In genomic region chr17:58706351-58707140, GRCh38 we compare ENCODE assay signal across 17 cellular contexts. TPM values are rescaled to one million over a fixed set of nuclear protein-coding genes. Genes with fewer than 3 reads are reported as not detected.
DNase-seq lines count a peak whose midpoint lies in the region; ATAC-seq and TF ChIP-seq lines count a peak whose summit lies in the region.
"Had no signal": no experiment of that assay in that cellular context is flagged by ENCODE, and none has a peak within 500 bp of the region (broad histone marks: within the 10 kb centered on the region; RNA-seq: fewer than 3 reads in every experiment).

No MANE protein-coding gene starts in this region.

- H2AFZ ChIP-seq in PC-9 = no peak overlapping the region
- H2AFZ ChIP-seq in mesenchymal stem cell (ENCODE audit: low read depth, low read length) = no peak overlapping the region

- TF ChIP-seq CTCF in natural killer cell (IDR thresholded peaks at IDR 0.05) (no peak), chondrocyte (IDR thresholded peaks at IDR 0.05) (no peak), PC-9 (conservative IDR thresholded peaks at IDR 0.05) (no peak)

- H3K27ac Mint-ChIP-seq in natural killer cell treated with Interleukin-12 subunit alpha and Interleukin-12 subunit beta and Interleukin-15 and Interleukin-18, amount 100 ng/mL, for 72 hours = peak overlapping the region; percentile 18 to 77
- H3K27ac Mint-ChIP-seq in natural killer cell (no peak overlapping the region), chondrocyte (ENCODE audit: unreplicated experiment) (no peak overlapping the region)
- H3K27ac Mint-ChIP-seq: activated naive CD4-positive, alpha-beta T cell treated with anti-CD3 and anti-CD28 coated beads, Interleukin-2, amount 50 U/mL, for 24 hours; brain; T-cell; WTC11 had no signal

- H3K18ac ChIP-seq in mesenchymal stem cell (ENCODE audit: low read depth in 1 of 2, low read length in 2 of 2) = no peak overlapping the region

- no peaks in the 10 kb centered on the region for H3K9me3 ChIP-seq in PC-9 (ENCODE audit: insufficient read depth, low read depth)
- H3K9me3 ChIP-seq in mesenchymal stem cell (ENCODE audit: control insufficient read depth, low read length) = no peaks in the 10 kb centered on the region
- H3K9me3 ChIP-seq: esophagus muscularis mucosa had no signal

- H3K4me1 ChIP-seq in PC-9 (replicated peaks; ENCODE audit: insufficient read depth) = peaks cover 26% of the 10 kb centered on the region
- no peaks in the 10 kb centered on the region for H3K4me1 ChIP-seq in mesenchymal stem cell (ENCODE audit: control insufficient read depth, insufficient read depth, low read depth, low read length)
- H3K4me1 ChIP-seq: esophagus muscularis mucosa had no signal

- no peak for DNase-seq in natural killer cell treated with Interleukin-12 subunit alpha and Interleukin-12 subunit beta and Interleukin-15 and Interleukin-18, amount 100 ng/mL, for 72 hours (ENCODE audit: low spot score)
- DNase-seq in natural killer cell = no peak
- peak; percentile 41 for DNase-seq in OCI-M1 (lab: John Stamatoyannopoulos, UW)
- DNase-seq in chondrocyte (ENCODE audit: low spot score) = peak; percentile 6
- DNase-seq in NCI-H1436 treated with DMSO at 0.1 percent for 48 hours (lab: John Stamatoyannopoulos, UW) = no peak
- no peak for DNase-seq in PC-9
- DNase-seq in mesenchymal stem cell = no peak
- DNase-seq: KBM-7, NCI-H2029 treated with DMSO at 0.1 percent for 48 hours, NCI-H510A, right cardiac atrium, T-cell had no signal

- no peaks in the 10 kb centered on the region for H3K79me1 ChIP-seq in mesenchymal stem cell (replicated peaks; ENCODE audit: low read length, poor library complexity, severe bottlenecking)

- no peaks in the 10 kb centered on the region for H3K36me3 ChIP-seq in PC-9 (ENCODE audit: low read depth)
- H3K36me3 ChIP-seq in mesenchymal stem cell (ENCODE audit: control insufficient read depth in 1 of 2, insufficient read depth in 2 of 2, low read depth in 1 of 2, low read length in 2 of 2) = peaks cover 0 to 27% of the 10 kb centered on the region in 2 experiments

- H3F3A ChIP-seq in PC-9 (ENCODE audit: insufficient read depth, low read depth) = peaks cover 36% of the 10 kb centered on the region

- H3K4me2 ChIP-seq in PC-9 (no peak overlapping the region), mesenchymal stem cell (ENCODE audit: low read length, poor library complexity, severe bottlenecking) (no peak overlapping the region)

- H3K4me3 ChIP-seq in PC-9 = no peak overlapping the region
- no peak overlapping the region for H3K4me3 ChIP-seq in mesenchymal stem cell (ENCODE audit: insufficient read depth in 1 of 2, low read depth in 1 of 2, low read length in 2 of 2)
- H3K4me3 ChIP-seq: esophagus muscularis mucosa had no signal

- H2BK5ac ChIP-seq in mesenchymal stem cell (ENCODE audit: low read depth, low read length, poor library complexity, severe bottlenecking) = no peak overlapping the region

- no peaks in the 10 kb centered on the region for H4K20me1 ChIP-seq in PC-9 (ENCODE audit: insufficient read depth)

- 96% methylated on average over 3 of the region's 3 CpGs for WGBS in mesenchymal stem cell

- intact Hi-C loops in natural killer cell (cut with micrococcal nuclease) (no loop called here), PC-9 (cut with micrococcal nuclease; ENCODE audit: unreplicated experiment) (no loop called here)

- H3K27ac ChIP-seq in PC-9 = no peak overlapping the region
- H3K27ac ChIP-seq in mesenchymal stem cell (ENCODE audit: low read length, poor library complexity, severe bottlenecking) = no peak overlapping the region
- H3K27ac ChIP-seq: esophagus muscularis mucosa had no signal

- H3K4me3 Mint-ChIP-seq in natural killer cell treated with Interleukin-12 subunit alpha and Interleukin-12 subunit beta and Interleukin-15 and Interleukin-18, amount 100 ng/mL, for 72 hours = peak overlapping the region; percentile 65
- H3K4me3 Mint-ChIP-seq in natural killer cell (no peak overlapping the region), chondrocyte (ENCODE audit: unreplicated experiment) (no peak overlapping the region)
- H3K4me3 Mint-ChIP-seq: activated naive CD4-positive, alpha-beta T cell treated with anti-CD3 and anti-CD28 coated beads, Interleukin-2, amount 50 U/mL, for 24 hours; brain; T-cell; WTC11 had no signal

- no peak overlapping the region for H3K4ac ChIP-seq in mesenchymal stem cell (ENCODE audit: low read depth in 1 of 2, low read length in 2 of 2)

- H3K27me3 ChIP-seq in PC-9 (ENCODE audit: insufficient read depth, low read depth) = no peaks in the 10 kb centered on the region
- H3K27me3 ChIP-seq in mesenchymal stem cell (ENCODE audit: control insufficient read depth in 1 of 2, insufficient read depth in 1 of 2, low read length in 2 of 2) = no peaks in the 10 kb centered on the region
- H3K27me3 ChIP-seq: esophagus muscularis mucosa had no signal

- no peak overlapping the region for H4K8ac ChIP-seq in mesenchymal stem cell (ENCODE audit: low read length)

- H3K9me2 ChIP-seq in PC-9 (ENCODE audit: insufficient read depth) = no peaks in the 10 kb centered on the region

- H2BK15ac ChIP-seq in mesenchymal stem cell (ENCODE audit: low read depth, poor library complexity, severe bottlenecking) = no peak overlapping the region

- CTCF ChIA-PET in PC-9 (lab: Charles Lee) = interaction anchor here (0.6 kb wide), 1 partner anchor 121 kb away, joined by 5 read pairs; no protein-coding TSS in a partner anchor

- no peak overlapping the region for H3K9ac ChIP-seq in mesenchymal stem cell (ENCODE audit: low read length)

- no peak overlapping the region for H2AK5ac ChIP-seq in mesenchymal stem cell (ENCODE audit: low read length, severe bottlenecking)

- peaks cover 8 to 26% of the 10 kb centered on the region in 2 donors for H3K4me1 Mint-ChIP-seq in natural killer cell treated with Interleukin-12 subunit alpha and Interleukin-12 subunit beta and Interleukin-15 and Interleukin-18, amount 100 ng/mL, for 72 hours (ENCODE audit: low read depth in 2 of 2)
- H3K4me1 Mint-ChIP-seq in natural killer cell (peaks cover 5 to 7% of the 10 kb centered on the region in 2 donors), chondrocyte (ENCODE audit: low read depth) (peaks cover 7% of the 10 kb centered on the region)
- H3K4me1 Mint-ChIP-seq: brain, WTC11 had no signal

- H2BK120ac ChIP-seq in mesenchymal stem cell (ENCODE audit: low read depth, low read length) = no peak overlapping the region

- no peaks in the 10 kb centered on the region for H3K9me3 Mint-ChIP-seq in natural killer cell treated with Interleukin-12 subunit alpha and Interleukin-12 subunit beta and Interleukin-15 and Interleukin-18, amount 100 ng/mL, for 72 hours
- no peaks in the 10 kb centered on the region for H3K9me3 Mint-ChIP-seq in natural killer cell
- no peaks in the 10 kb centered on the region for H3K9me3 Mint-ChIP-seq in chondrocyte (ENCODE audit: low read depth)
- H3K9me3 Mint-ChIP-seq: activated naive CD4-positive, alpha-beta T cell treated with anti-CD3 and anti-CD28 coated beads, Interleukin-2, amount 50 U/mL, for 24 hours; brain; T-cell; WTC11 had no signal

- ATAC-seq in natural killer cell treated with Interleukin-12 subunit alpha and Interleukin-12 subunit beta and Interleukin-15 and Interleukin-18, amount 100 ng/mL, for 72 hours = peak in 1 of 2 donors; percentile 61
- ATAC-seq in natural killer cell = no peak
- ATAC-seq: right cardiac atrium, T-cell, WTC11 had no signal

- POLR2A ChIA-PET in PC-9 (lab: Charles Lee; ENCODE audit: unreplicated experiment) = no interaction called here

- H4K91ac ChIP-seq in mesenchymal stem cell (ENCODE audit: low read length) = no peak overlapping the region

- H3K23ac ChIP-seq in mesenchymal stem cell (ENCODE audit: low read length in 2 of 2) = no peak overlapping the region

- H3K36me3 Mint-ChIP-seq in natural killer cell treated with Interleukin-12 subunit alpha and Interleukin-12 subunit beta and Interleukin-15 and Interleukin-18, amount 100 ng/mL, for 72 hours = peaks cover 22% of the 10 kb centered on the region
- H3K36me3 Mint-ChIP-seq in natural killer cell (peaks cover 15% of the 10 kb centered on the region), chondrocyte (ENCODE audit: low read depth) (peaks cover 2% of the 10 kb centered on the region)
- H3K36me3 Mint-ChIP-seq: brain, WTC11 had no signal

- no peak overlapping the region for H2BK12ac ChIP-seq in mesenchymal stem cell (ENCODE audit: low read length in 2 of 2)

- no peaks in the 10 kb centered on the region for H3K79me2 ChIP-seq in PC-9 (ENCODE audit: low read depth)

- H3K27me3 Mint-ChIP-seq in natural killer cell treated with Interleukin-12 subunit alpha and Interleukin-12 subunit beta and Interleukin-15 and Interleukin-18, amount 100 ng/mL, for 72 hours = no peaks in the 10 kb centered on the region
- no peaks in the 10 kb centered on the region for H3K27me3 Mint-ChIP-seq in natural killer cell (ENCODE audit: low read depth in 2 of 2)
- H3K27me3 Mint-ChIP-seq in chondrocyte (ENCODE audit: low read depth) = no peaks in the 10 kb centered on the region
- H3K27me3 Mint-ChIP-seq: activated naive CD4-positive, alpha-beta T cell treated with anti-CD3 and anti-CD28 coated beads, Interleukin-2, amount 50 U/mL, for 24 hours; brain; T-cell had no signal

- BruUV-seq in PC-9 (replicated peaks; lab: Mats Ljungman, UMichigan) = no TSS peak

- no peak overlapping the region for H3K14ac ChIP-seq in mesenchymal stem cell (ENCODE audit: low read length in 2 of 2)

RNA-seq across cellular contexts. Expression of gene RAD51C, which starts 14.1 kb away (rescaled TPM):
- 10 to 100 TPM; 57.8 to 65.3 TPM for total RNA-seq in natural killer cell treated with Interleukin-12 subunit alpha and Interleukin-12 subunit beta and Interleukin-15 and Interleukin-18, amount 100 ng/mL, for 72 hours
- total RNA-seq in natural killer cell = 10 to 100 TPM; 13.4 to 18.9 (median 17.1) TPM
- 17.2 to 25.4 TPM (median 22.3 TPM) in 3 replicates for total RNA-seq in chondrocyte
- total RNA-seq in PC-9 (2021) = 45.7 and 63.4 TPM in 2 replicates
- 14.0 TPM for polyA plus RNA-seq in mesenchymal stem cell (2013, experiment 1 of 2)
- 12.5 TPM for polyA plus RNA-seq in mesenchymal stem cell (2013, experiment 2 of 2)

RNA-seq across cellular contexts. Expression of gene TEX14, which starts 14.7 kb away (rescaled TPM):
- under 1 TPM; 0.12 to 0.22 TPM for total RNA-seq in natural killer cell treated with Interleukin-12 subunit alpha and Interleukin-12 subunit beta and Interleukin-15 and Interleukin-18, amount 100 ng/mL, for 72 hours
- 1 to 10 TPM in 1 of 3 donors, under 1 TPM in 2; 0.29 to 1.1 (median 0.89) TPM for total RNA-seq in natural killer cell
- 0.05 to 0.08 TPM in 2 of 3 replicates, not detected in the other for total RNA-seq in chondrocyte
- total RNA-seq in PC-9 (2021) = 0.28 and 0.55 TPM in 2 replicates
- polyA plus RNA-seq in mesenchymal stem cell (2013, experiment 1 of 2) = 0.08 TPM
- 0.08 TPM for polyA plus RNA-seq in mesenchymal stem cell (2013, experiment 2 of 2)

RNA-seq across cellular contexts. Expression of gene PPM1E, which starts 49.1 kb away (rescaled TPM):
- total RNA-seq in natural killer cell treated with Interleukin-12 subunit alpha and Interleukin-12 subunit beta and Interleukin-15 and Interleukin-18, amount 100 ng/mL, for 72 hours = not detected
- total RNA-seq in natural killer cell (not detected), chondrocyte (0.70 to 2.2 TPM (median 2.2 TPM) in 3 replicates), PC-9 (2021) (0.04 and 0.05 TPM in 2 replicates)
- polyA plus RNA-seq in mesenchymal stem cell (2013, experiment 1 of 2) = under 0.01 TPM
- polyA plus RNA-seq in mesenchymal stem cell (2013, experiment 2 of 2) = 0.01 TPM
- total RNA-seq: mononuclear cell had no signal

Comparison
In these comparisons a context has a peak if more than half of its experiments do, and no peak if none do; other contexts are left out.
1. H3K27ac Mint-ChIP-seq: peak in natural killer cell treated with Interleukin-12 subunit alpha and Interleukin-12 subunit beta and Interleukin-15 and Interleukin-18, amount 100 ng/mL, for 72 hours (2 of 2); none in natural killer cell (0 of 2) and chondrocyte (single experiment).
2. DNase-seq: peak in OCI-M1 (single experiment) and chondrocyte (single experiment); none in natural killer cell treated with Interleukin-12 subunit alpha and Interleukin-12 subunit beta and Interleukin-15 and Interleukin-18, amount 100 ng/mL, for 72 hours (single experiment), natural killer cell (single experiment), NCI-H1436 treated with DMSO at 0.1 percent for 48 hours (single experiment), PC-9 (0 of 2) and mesenchymal stem cell (single experiment).